Comparison of ENCODE assay signal across 13 cellular contexts in genomic region chr4:41176357-41176756, GRCh38. TPM values are rescaled to one million over a fixed set of nuclear protein-coding genes. Genes with fewer than 3 reads are reported as not detected.
A peak's percentile ranks its signal among the peaks of the same experiment; 100 is the strongest.
DNase-seq lines count a peak whose midpoint lies in the region; ATAC-seq and TF ChIP-seq lines count a peak whose summit lies in the region.
"Had no signal": no experiment of that assay in that cellular context is flagged by ENCODE, and none has a peak within 500 bp of the region (broad histone marks: within the 10 kb centered on the region; RNA-seq: fewer than 3 reads in every experiment).

No MANE protein-coding gene starts in this region.

- CTCF ChIA-PET in PC-3 (lab: Charles Lee): interaction anchor here (0.6 to 1.6 kb wide), 2 partner anchors 9 to 38 kb away, joined by 3 read pairs; partner anchors contain the start of gene APBB2
- CTCF ChIA-PET in activated CD4-positive, alpha-beta T cell treated with anti-CD3 and anti-CD28 coated beads, Interleukin-2, amount 10 ng/mL, durations not matched to agents 7 days and 5 days (lab: Charles Lee): interaction anchor here (0.8 kb wide), 1 partner anchor 10 kb away, joined by 3 read pairs; no protein-coding TSS in a partner anchor

- H3K9ac ChIP-seq in PC-3 (ENCODE audit: low read length): no peak overlapping the region

- no peaks in the 10 kb centered on the region for H3K36me3 Mint-ChIP-seq in activated CD4-positive, alpha-beta T cell treated with anti-CD3 and anti-CD28 coated beads, Interleukin-2, amount 10 ng/mL, durations not matched to agents 7 days and 5 days (ENCODE audit: low read depth)

- H3K4me3 ChIP-seq in ACC112 (ENCODE audit: low read depth, low read length) (peak overlapping the region; percentile 24), PC-3 (ENCODE audit: low read length) (no peak overlapping the region), right lobe of liver (no peak overlapping the region)
- H3K4me3 ChIP-seq: SK-N-MC had no signal

- ATAC-seq in PC-3 (no peak; the same call in 1 of the 2 replicates), right lobe of liver (peak in 3 of 4 donors; percentile 31 to 63 (median 32)), GM18873 (IDR thresholded peaks at IDR 0.05; ENCODE audit: low FRiP score, unreplicated experiment) (no peak)

- H2AFZ ChIP-seq in ACC112 (ENCODE audit: low read length, unreplicated experiment) (no peak overlapping the region), PC-3 (ENCODE audit: low read length) (no peak overlapping the region)

- no peaks in the 10 kb centered on the region for H3K9me2 ChIP-seq in PC-3 (replicated peaks; ENCODE audit: low read length)

- BruUV-seq in PC-3 (replicated peaks; lab: Mats Ljungman, UMichigan): no TSS peak

- intact Hi-C loops in PC-3 (cut with micrococcal nuclease) (loop anchor here (1.0 to 5.0 kb wide), 2 partner anchors 16 to 36 kb away; partner anchors contain the start of gene APBB2), right lobe of liver (cut with DNase I) (no loop called here)

- DNase-seq in PC-3: peak; percentile 36
- DNase-seq in dedifferentiated amniotic fluid mesenchymal stem cell (ENCODE audit: extremely low spot score): peak; percentile 83
- no peak for DNase-seq in right lobe of liver
- no peak for DNase-seq in activated CD4-positive, alpha-beta T cell treated with anti-CD3 and anti-CD28 coated beads, Interleukin-2, amount 10 ng/mL, durations not matched to agents 7 days and 5 days
- DNase-seq in SKM-1 treated with dmso at 0.1 percent for 144 hours (lab: John Stamatoyannopoulos, UW; ENCODE audit: unreplicated experiment): no peak
- no peak for DNase-seq in NCI-H526 treated with DMSO at 0.1 percent for 48 hours (lab: John Stamatoyannopoulos, UW)
- DNase-seq: caudate nucleus, KBM-7, NCI-H187 treated with DMSO at 0.1 percent for 48 hours had no signal

- TF ChIP-seq POLR2A in right lobe of liver (IDR thresholded peaks at IDR 0.05): no peak

- peaks cover 7% of the 10 kb centered on the region for H3F3A ChIP-seq in PC-3 (ENCODE audit: low read length, unreplicated experiment)

- no peaks in the 10 kb centered on the region for H3K4me1 Mint-ChIP-seq in activated CD4-positive, alpha-beta T cell treated with anti-CD3 and anti-CD28 coated beads, Interleukin-2, amount 10 ng/mL, durations not matched to agents 7 days and 5 days

- peak overlapping the region; percentile 57; the same call in 1 of the 2 replicates for H3K4me2 ChIP-seq in PC-3 (ENCODE audit: low read length)

- no peaks in the 10 kb centered on the region for H3K9me3 Mint-ChIP-seq in activated CD4-positive, alpha-beta T cell treated with anti-CD3 and anti-CD28 coated beads, Interleukin-2, amount 10 ng/mL, durations not matched to agents 7 days and 5 days
- H3K9me3 Mint-ChIP-seq: neural crest cell had no signal

- no peaks in the 10 kb centered on the region for H3K9me3 ChIP-seq in PC-3 (ENCODE audit: low read length)
- no peaks in the 10 kb centered on the region for H3K9me3 ChIP-seq in right lobe of liver

- H3K27ac Mint-ChIP-seq in activated CD4-positive, alpha-beta T cell treated with anti-CD3 and anti-CD28 coated beads, Interleukin-2, amount 10 ng/mL, durations not matched to agents 7 days and 5 days: no peak overlapping the region

- WGBS in right lobe of liver (ENCODE audit: insufficient coverage, low coverage, low lambda C conversion rate, missing lambda C conversion rate): 33% methylated on average over 1 of the region's 1 CpG

- no peaks in the 10 kb centered on the region for H4K20me1 ChIP-seq in PC-3 (ENCODE audit: low read length)

- H3K4me1 ChIP-seq in ACC112 (ENCODE audit: control insufficient read depth, insufficient read depth, low read length, unreplicated experiment) (peaks cover 67% of the 10 kb centered on the region), PC-3 (ENCODE audit: insufficient read depth, low read length) (peaks cover 43% of the 10 kb centered on the region), right lobe of liver (peaks cover 0 to 21% (median 4%) of the 10 kb centered on the region in 4 donors)

- no peak overlapping the region for H3K4me3 Mint-ChIP-seq in activated CD4-positive, alpha-beta T cell treated with anti-CD3 and anti-CD28 coated beads, Interleukin-2, amount 10 ng/mL, durations not matched to agents 7 days and 5 days
- H3K4me3 Mint-ChIP-seq: neural crest cell had no signal

- TF ChIP-seq CTCF in PC-3 (conservative IDR thresholded peaks at IDR 0.05; ENCODE audit: low read depth, low read length) (no peak), right lobe of liver (IDR thresholded peaks at IDR 0.05) (no peak)

- H3K36me3 ChIP-seq in ACC112 (ENCODE audit: insufficient read depth, low read length) (0 out of 2 replicates have a peak, but pooled peaks cover 3% of the 10 kb centered on the region), PC-3 (ENCODE audit: low read depth, low read length) (no peaks in the 10 kb centered on the region; the same call in 1 of the 2 replicates), right lobe of liver (no peaks in the 10 kb centered on the region)

- POLR2A ChIA-PET in PC-3 (lab: Charles Lee; ENCODE audit: unreplicated experiment): no interaction called here
- POLR2A ChIA-PET in activated CD4-positive, alpha-beta T cell treated with anti-CD3 and anti-CD28 coated beads, Interleukin-2, amount 10 ng/mL, durations not matched to agents 7 days and 5 days (lab: Charles Lee): no interaction called here

- H3K79me2 ChIP-seq in ACC112 (ENCODE audit: control insufficient read depth, insufficient read depth, low read length, unreplicated experiment) (peaks cover 92% of the 10 kb centered on the region), PC-3 (ENCODE audit: low read length) (peaks cover 74% of the 10 kb centered on the region)

- H3K27me3 Mint-ChIP-seq in activated CD4-positive, alpha-beta T cell treated with anti-CD3 and anti-CD28 coated beads, Interleukin-2, amount 10 ng/mL, durations not matched to agents 7 days and 5 days: peaks cover 6% of the 10 kb centered on the region

- H3K27ac ChIP-seq in ACC112 (ENCODE audit: low read depth, low read length) (peak overlapping the region; percentile 83), PC-3 (ENCODE audit: low read length) (no peak overlapping the region), right lobe of liver (no peak overlapping the region)
- H3K27ac ChIP-seq: SK-N-MC had no signal

- H3K27me3 ChIP-seq in ACC112 (ENCODE audit: insufficient read depth, low read length): no peaks in the 10 kb centered on the region
- no peaks in the 10 kb centered on the region for H3K27me3 ChIP-seq in PC-3 (ENCODE audit: low read length)
- no peaks in the 10 kb centered on the region for H3K27me3 ChIP-seq in right lobe of liver

RNA-seq across cellular contexts. Expression of gene APBB2, which starts 38.0 kb away (rescaled TPM):
- total RNA-seq in PC-3 (2014; rRNA removed): 24.7 and 26.7 TPM in 2 replicates
- 10 to 100 TPM; 14.1 to 27.9 (median 25.1) TPM for total RNA-seq in right lobe of liver
- under 1 TPM; 0.45 to 0.62 TPM for total RNA-seq in activated CD4-positive, alpha-beta T cell treated with anti-CD3 and anti-CD28 coated beads, Interleukin-2, amount 10 ng/mL, durations not matched to agents 7 days and 5 days

Comparison
In these comparisons a context has a peak if more than half of its experiments do, and no peak if none do; other contexts are left out.
1. ATAC-seq: peak in right lobe of liver (3 of 4); none in PC-3 (single experiment) and GM18873 (single experiment).
2. DNase-seq: peak in PC-3 (single experiment) and dedifferentiated amniotic fluid mesenchymal stem cell (single experiment); none in right lobe of liver (0 of 3), activated CD4-positive, alpha-beta T cell treated with anti-CD3 and anti-CD28 coated beads, Interleukin-2, amount 10 ng/mL, durations not matched to agents 7 days and 5 days (single experiment), SKM-1 treated with dmso at 0.1 percent for 144 hours (single experiment) and NCI-H526 treated with DMSO at 0.1 percent for 48 hours (single experiment).
3. RNA of gene APBB2, which starts 38.0 kb away (total RNA-seq): 14.1 to 27.9 TPM in right lobe of liver and 24.7 to 26.7 TPM in PC-3; 0.45 to 0.62 TPM in activated CD4-positive, alpha-beta T cell treated with anti-CD3 and anti-CD28 coated beads, Interleukin-2, amount 10 ng/mL, durations not matched to agents 7 days and 5 days; every median in the first group is over 4 times any median in the second.